17 cellular contexts compared by ENCODE assay signal in genomic region chr9:87276327-87276841, GRCh38.
DNase-seq lines count a peak whose midpoint lies in the region; ATAC-seq and TF ChIP-seq lines count a peak whose summit lies in the region.
"Had no signal": no experiment of that assay in that cellular context is flagged by ENCODE, and none has a peak within 500 bp of the region (broad histone marks: within the 10 kb centered on the region; RNA-seq: fewer than 3 reads in every experiment).

No MANE protein-coding gene starts in this region.

- BruUV-seq in A673 (replicated peaks; lab: Mats Ljungman, UMichigan) = no TSS peak

- DNase-seq in A673 (ENCODE audit: low spot score) = peak; percentile 12
- peak; percentile 94 for DNase-seq in amniotic epithelial cell (ENCODE audit: low read depth)
- no peak for DNase-seq in hepatocyte (ENCODE audit: low spot score)
- DNase-seq: activated B cell treated with CpG ODN at 0.5 μM for 24 hours; aorta; C1 segment of cervical spinal cord; heart left ventricle; midbrain; NCI-H1694 treated with DMSO at 0.1 percent for 48 hours; stimulated activated CD4-positive, alpha-beta T cell treated with anti-CD3 and anti-CD28 coated beads, Interleukin-12 subunit alpha, Interleukin-12 subunit beta, amount 100 ng/mL, for 4 hours; stomach had no signal

- H3K4me3 ChIP-seq in A673 (ENCODE audit: low read depth, low read length, poor library complexity, severe bottlenecking) (no peak overlapping the region), HEK293 (ENCODE audit: low read depth, low read length) (no peak overlapping the region), hepatocyte (no peak overlapping the region)
- H3K4me3 ChIP-seq: heart left ventricle, stomach had no signal

- POLR2A ChIA-PET in A673 (lab: Charles Lee; ENCODE audit: low non-redundant PET) = no interaction called here
- POLR2A ChIA-PET in HEK293 (lab: Yijun Ruan, JAX) = interaction anchor here (1.1 kb wide), 1 partner anchor 9 kb away, joined by 4 read pairs; no protein-coding TSS in a partner anchor

- H3K36me3 ChIP-seq in A673 (ENCODE audit: insufficient read depth, low read length, poor library complexity, severe bottlenecking) = no peaks in the 10 kb centered on the region
- no peaks in the 10 kb centered on the region for H3K36me3 ChIP-seq in HEK293 (ENCODE audit: control insufficient read depth in 2 of 2, insufficient read depth in 1 of 2, low read length in 2 of 2)
- no peaks in the 10 kb centered on the region for H3K36me3 ChIP-seq in hepatocyte (replicated peaks; ENCODE audit: insufficient read depth, low read depth)
- H3K36me3 ChIP-seq: heart left ventricle, stomach had no signal

- H2AFZ ChIP-seq in hepatocyte = no peak overlapping the region

- H3K4me2 ChIP-seq in hepatocyte = no peak overlapping the region

- no peaks in the 10 kb centered on the region for H3K79me2 ChIP-seq in hepatocyte

- CTCF ChIA-PET in A673 (lab: Charles Lee) (no interaction called here), HEK293 (lab: Yijun Ruan, JAX) (no interaction called here)

- intact Hi-C loops in A673 (cut with micrococcal nuclease; ENCODE audit: unreplicated experiment) = no loop called here

- H3K27ac ChIP-seq in A673 (ENCODE audit: low read depth, low read length, poor library complexity, severe bottlenecking) (no peak overlapping the region), HEK293 (ENCODE audit: extremely low read depth, low read depth, low read length) (no peak overlapping the region), hepatocyte (peak overlapping the region; percentile 12)
- H3K27ac ChIP-seq: stomach had no signal

- no peaks in the 10 kb centered on the region for H3K9me3 ChIP-seq in A673 (ENCODE audit: low read depth, low read length, poor library complexity, severe bottlenecking)
- no peaks in the 10 kb centered on the region for H3K9me3 ChIP-seq in HEK293 (ENCODE audit: control insufficient read depth, insufficient read depth, low read depth, low read length)
- H3K9me3 ChIP-seq in hepatocyte (ENCODE audit: low read depth) = no peaks in the 10 kb centered on the region
- H3K9me3 ChIP-seq: heart left ventricle, stomach had no signal

- H3K4me1 ChIP-seq in A673 (ENCODE audit: insufficient read depth, low read length, poor library complexity, severe bottlenecking) (no peaks in the 10 kb centered on the region), HEK293 (ENCODE audit: control insufficient read depth, insufficient read depth, low read length) (no peaks in the 10 kb centered on the region), hepatocyte (ENCODE audit: insufficient read depth) (peaks cover 9% of the 10 kb centered on the region)

- H3K27me3 ChIP-seq in A673 (replicated peaks; ENCODE audit: insufficient read depth, low read depth, low read length, poor library complexity) (no peaks in the 10 kb centered on the region), hepatocyte (no peaks in the 10 kb centered on the region)
- H3K27me3 ChIP-seq: heart left ventricle, stomach had no signal

- 77% methylated on average over 8 of the region's 8 CpGs for WGBS in hepatocyte (ENCODE audit: low lambda C conversion rate, missing lambda C conversion rate)

- TF ChIP-seq CTCF in A673 (conservative IDR thresholded peaks at IDR 0.05; ENCODE audit: low read depth, low read length) = no peak
- TF ChIP-seq CTCF in HEK293 (tag by site-specific recombination; IDR thresholded peaks at IDR 0.05) = no peak
- TF ChIP-seq CTCF in hepatocyte (IDR thresholded peaks at IDR 0.05; ENCODE audit: poor library complexity) = no peak

- no peak for ATAC-seq in GM18873 (IDR thresholded peaks at IDR 0.05; ENCODE audit: low FRiP score, unreplicated experiment)
- no peak for ATAC-seq in HG02588 (IDR thresholded peaks at IDR 0.05; ENCODE audit: unreplicated experiment)
- ATAC-seq in GM18909 (IDR thresholded peaks at IDR 0.05; ENCODE audit: poor library complexity, unreplicated experiment) = no peak
- ATAC-seq in HG02885 (IDR thresholded peaks at IDR 0.05; ENCODE audit: poor library complexity, unreplicated experiment) = no peak
- ATAC-seq: Panc1 had no signal

- no peaks in the 10 kb centered on the region for H4K20me1 ChIP-seq in hepatocyte (ENCODE audit: insufficient read depth, poor library complexity, severe bottlenecking)

- no peaks in the 10 kb centered on the region for H3K9me2 ChIP-seq in hepatocyte (replicated peaks; ENCODE audit: insufficient read depth)

TF ChIP-seq in HEK293, 187 proteins besides CTCF, POLR2A, EP300 and RAD21:
- TF ChIP-seq ZFP3 (tag by site-specific recombination; IDR thresholded peaks at IDR 0.05; ENCODE audit: low read depth) = no peak
- no peak for TF ChIP-seq ZNF221 (tag by site-specific recombination; IDR thresholded peaks at IDR 0.05; ENCODE audit: borderline replicate concordance)
- peak; percentile 13; the same call in 1 of the 2 replicates for TF ChIP-seq PRDM4 (tag by site-specific recombination; IDR thresholded peaks at IDR 0.05)
- no peak for TF ChIP-seq ZNF747 (tag by site-specific recombination; IDR thresholded peaks at IDR 0.05)
- TF ChIP-seq ZNF501 (tag by site-specific recombination; IDR thresholded peaks at IDR 0.05) = no peak
